ENCODE assay signal across 8 cellular contexts in genomic region chr4:128287871-128288688, GRCh38. TPM values are rescaled to one million over a fixed set of nuclear protein-coding genes. Genes with fewer than 3 reads are reported as not detected.
DNase-seq lines count a peak whose midpoint lies in the region; ATAC-seq and TF ChIP-seq lines count a peak whose summit lies in the region.

No MANE protein-coding gene starts in this region.

- 0 to 1% methylated on average over 39 to 84 of the region's 86 CpGs for WGBS in testis, 2 donors

- peaks cover 10% of the 10 kb centered on the region for H3K4me1 ChIP-seq in testis

- peak; percentile 96 for DNase-seq in GM12864 (ENCODE audit: low read depth)
- peak; percentile 100 for DNase-seq in NCI-H1092 treated with DMSO at 0.1 percent for 48 hours (lab: John Stamatoyannopoulos, UW)
- peak; percentile 100 for DNase-seq in glomerular visceral epithelial cell (ENCODE audit: extremely low spot score)
- peak; percentile 100 for DNase-seq in omental fat pad (ENCODE audit: low spot score)
- DNase-seq in testis: peak; percentile 99

- ATAC-seq in HG02623 (IDR thresholded peaks at IDR 0.05; ENCODE audit: unreplicated experiment) (peak; percentile 72), SK-N-SH treated with all-trans-retinoic acid at 6 μM for 48 hours (peak; percentile 85), omental fat pad (ENCODE audit: low FRiP score) (peak; percentile 96)

- intact Hi-C loops in testis (cut with DNase I; ENCODE audit: low total_unique reads): no loop called here

- no peaks in the 10 kb centered on the region for H3K9me3 ChIP-seq in testis

- TF ChIP-seq CTCF in GM12864 (IDR thresholded peaks at IDR 0.05; ENCODE audit: low read depth, low read length, missing control alignments): peak; percentile 4
- TF ChIP-seq CTCF in omental fat pad (IDR thresholded peaks at IDR 0.05): no peak
- TF ChIP-seq CTCF in testis (IDR thresholded peaks at IDR 0.05): peak in 1 of 3 experiments; percentile 38

- H3K27me3 ChIP-seq in testis: no peaks in the 10 kb centered on the region

- no peaks in the 10 kb centered on the region for H3K36me3 ChIP-seq in testis (ENCODE audit: low read depth, missing control alignments)

- H3K27ac Mint-ChIP-seq in activated naive CD8-positive, alpha-beta T cell: peak overlapping the region; percentile 97

- no peak for TF ChIP-seq POLR2A in testis (IDR thresholded peaks at IDR 0.05)

- H3K4me3 Mint-ChIP-seq in activated naive CD8-positive, alpha-beta T cell: peak overlapping the region; percentile 92

- peaks cover 39% of the 10 kb centered on the region for H3K4me1 Mint-ChIP-seq in activated naive CD8-positive, alpha-beta T cell (ENCODE audit: low read depth)

- H3K9me3 Mint-ChIP-seq in activated naive CD8-positive, alpha-beta T cell (ENCODE audit: low read depth): no peaks in the 10 kb centered on the region

- peak overlapping the region; percentile 89 for H3K4me3 ChIP-seq in GM12864 (ENCODE audit: low read depth, low read length)
- H3K4me3 ChIP-seq in testis: peak overlapping the region; percentile 89 to 92

- peak overlapping the region; percentile 86 to 95 for H3K27ac ChIP-seq in testis

- peaks cover 5% of the 10 kb centered on the region for H3K36me3 Mint-ChIP-seq in activated naive CD8-positive, alpha-beta T cell

- no peaks in the 10 kb centered on the region for H3K27me3 Mint-ChIP-seq in activated naive CD8-positive, alpha-beta T cell

TF ChIP-seq in SK-N-SH treated with all-trans-retinoic acid at 6 μM for 48 hours, 23 proteins besides CTCF, POLR2A, EP300 and RAD21:
- TF ChIP-seq TSHZ2 (CRISPR knock-in tag; IDR thresholded peaks at IDR 0.05): 0 out of 2 replicates have a peak, but pooled peaks have one; percentile 13
- TF ChIP-seq PATZ1 (CRISPR knock-in tag; IDR thresholded peaks at IDR 0.05; ENCODE audit: borderline replicate concordance): peak; percentile 82; the same call in 1 of the 2 replicates
- no peak for TF ChIP-seq CSRNP3 (CRISPR knock-in tag; IDR thresholded peaks at IDR 0.05)
- TF ChIP-seq ARNTL (CRISPR knock-in tag; IDR thresholded peaks at IDR 0.05; ENCODE audit: borderline replicate concordance, low read depth): no peak
- TF ChIP-seq POU6F1 (CRISPR knock-in tag; IDR thresholded peaks at IDR 0.05; ENCODE audit: borderline replicate concordance, low read depth): 0 out of 2 replicates have a peak, but pooled peaks have one; percentile 43
- peak; percentile 32; the same call in 1 of the 2 replicates for TF ChIP-seq CSDC2 (CRISPR knock-in tag; IDR thresholded peaks at IDR 0.05)
- 0 out of 2 replicates have a peak, but pooled peaks have one; percentile 55 for TF ChIP-seq ESRRG (CRISPR knock-in tag; IDR thresholded peaks at IDR 0.05)
- no peak for TF ChIP-seq ZNF565 (CRISPR knock-in tag; conservative IDR thresholded peaks at IDR 0.05; ENCODE audit: low read depth)

RNA-seq across cellular contexts. Expression of gene PGRMC2, which starts 0.5 kb away (rescaled TPM):
- total RNA-seq in omental fat pad (10 to 100 TPM; 34.8 to 77.4 (median 56.9) TPM), testis (10 to 100 TPM; 32.3 to 41.2 TPM)
- polyA plus RNA-seq in testis (ENCODE audit: insufficient read depth, low read depth, low replicate concordance): 85.3 TPM

Comparison
In these comparisons a context has a peak if more than half of its experiments do, and no peak if none do; other contexts are left out.
1. Peak in every context shown above with its lines: DNase-seq, ATAC-seq, H3K4me3 ChIP-seq and H3K27ac ChIP-seq.